8 cellular contexts compared by ENCODE assay signal in the genomic region with DNA sequence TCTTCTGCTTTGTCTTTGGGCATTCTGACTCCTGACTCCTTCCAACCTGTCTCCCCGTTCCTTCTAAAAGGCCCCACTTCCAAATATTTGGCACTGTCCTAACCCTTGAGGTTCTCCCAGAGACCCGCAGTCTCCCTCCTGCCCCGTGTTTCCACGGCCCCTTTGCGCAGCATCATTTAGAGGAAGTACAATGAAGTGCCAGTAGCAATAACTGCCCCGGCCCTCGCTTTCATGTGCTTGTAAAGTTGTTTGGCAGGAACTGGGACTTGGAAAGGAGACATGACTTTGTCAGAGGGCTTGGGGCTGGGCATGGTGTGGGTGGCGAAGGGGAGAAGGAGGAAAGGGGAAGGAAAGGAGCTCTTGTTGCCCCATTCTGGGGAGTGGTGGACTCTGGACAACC. TPM values are rescaled to one million over a fixed set of nuclear protein-coding genes. Genes with fewer than 3 reads are reported as not detected.
A peak's percentile ranks its signal among the peaks of the same experiment; 100 is the strongest.
DNase-seq lines count a peak whose midpoint lies in the region; ATAC-seq, FAIRE-seq and TF ChIP-seq lines count a peak whose summit lies in the region.

No MANE protein-coding gene starts in this region.

- no peaks in the 10 kb centered on the region for H3K27me3 ChIP-seq in DND-41 (ENCODE audit: insufficient read depth, low read length, poor library complexity)
- peaks cover 0 to 11% of the 10 kb centered on the region in 2 experiments for H3K27me3 ChIP-seq in endothelial cell of umbilical vein (ENCODE audit: control insufficient read depth in 2 of 2, insufficient read depth in 2 of 2, low read length in 2 of 2)

- H3K9me3 ChIP-seq in DND-41 (ENCODE audit: insufficient read depth, low read length, severe bottlenecking) (no peaks in the 10 kb centered on the region), endothelial cell of umbilical vein (replicated peaks; ENCODE audit: control insufficient read depth, insufficient read depth, low read length) (no peaks in the 10 kb centered on the region)

- H4K20me1 ChIP-seq in DND-41 (ENCODE audit: insufficient read depth, low read length), result peaks cover 14% of the 10 kb centered on the region; the same call in 1 of the 2 replicates
- H4K20me1 ChIP-seq in endothelial cell of umbilical vein (replicated peaks; ENCODE audit: control insufficient read depth, extremely low read depth, insufficient read depth, low read length), result no peaks in the 10 kb centered on the region

- intact Hi-C loops in endothelial cell of umbilical vein (cut with micrococcal nuclease) (loop anchor here (5.0 kb wide), 1 partner anchor 214 kb away; no protein-coding TSS in a partner anchor), posterior vena cava (cut with DNase I) (no loop called here)

- H3K27ac ChIP-seq in DND-41 (ENCODE audit: low read length) (peak overlapping the region; percentile 87), endothelial cell of umbilical vein (ENCODE audit: insufficient read depth, low read depth, low read length) (no peak overlapping the region)

- CTCF ChIA-PET in endothelial cell of umbilical vein (lab: Charles Lee), result interaction anchor here (1.1 to 3.7 kb wide), 6 partner anchors 9 to 144 kb away, joined by 3 to 20 read pairs (median 5); no protein-coding TSS in a partner anchor

- peaks cover 11% of the 10 kb centered on the region for H3K36me3 ChIP-seq in DND-41 (ENCODE audit: insufficient read depth, low read length)
- no peaks in the 10 kb centered on the region for H3K36me3 ChIP-seq in endothelial cell of umbilical vein (ENCODE audit: control insufficient read depth in 2 of 2, extremely low read depth in 1 of 2, insufficient read depth in 2 of 2, low read length in 2 of 2)

- no TSS peak for BruUV-seq in endothelial cell of umbilical vein (replicated peaks; lab: Mats Ljungman, UMichigan)

- FAIRE-seq in endothelial cell of umbilical vein (lab: Jason Lieb, UNC), result no peak

- dilution Hi-C loops in endothelial cell of umbilical vein (cut with MboI; ENCODE audit: extremely low pct_ligation_motif_present, low sequenced_read_pairs), result no loop called here

- peak overlapping the region; percentile 92 for H3K4me2 ChIP-seq in DND-41 (ENCODE audit: insufficient read depth, low read length)
- peak overlapping the region; percentile 50 for H3K4me2 ChIP-seq in endothelial cell of umbilical vein (ENCODE audit: insufficient read depth, low read length)

- peaks cover 79% of the 10 kb centered on the region for H3K4me1 ChIP-seq in DND-41 (ENCODE audit: insufficient read depth, low read length)
- H3K4me1 ChIP-seq in endothelial cell of umbilical vein (ENCODE audit: control insufficient read depth, extremely low read depth, insufficient read depth, low read length), result peaks cover 30% of the 10 kb centered on the region

- H3K4me3 ChIP-seq in DND-41 (ENCODE audit: low read depth in 1 of 2, low read length in 2 of 2) (peak overlapping the region in 1 of 2 experiments; percentile 89; a peak in 2 of 4 replicates), endothelial cell of umbilical vein (replicated peaks in 1 of 3; ENCODE audit: insufficient read depth in 1 of 3, low read depth in 1 of 3, low read length in 3 of 3) (peak overlapping the region in 1 of 3 experiments; percentile 20)

- DNase-seq in DND-41 (no peak), SKM-1 (lab: John Stamatoyannopoulos, UW; ENCODE audit: unreplicated experiment) (peak; percentile 77), endothelial cell of umbilical vein (ENCODE audit: low read depth, low spot score) (no peak), posterior vena cava (ENCODE audit: low spot score) (peak; percentile 91), NCI-H2196 treated with DMSO at 0.1 percent for 48 hours (lab: John Stamatoyannopoulos, UW; ENCODE audit: unreplicated experiment) (no peak), SHP77 treated with DMSO at 0.1 percent for 48 hours (lab: John Stamatoyannopoulos, UW) (no peak)

- no peaks in the 10 kb centered on the region for H3K9me1 ChIP-seq in endothelial cell of umbilical vein (replicated peaks; ENCODE audit: control insufficient read depth, extremely low read depth, insufficient read depth, low read length)

- H2AFZ ChIP-seq in DND-41 (ENCODE audit: low read depth, low read length), result no peak overlapping the region
- H2AFZ ChIP-seq in endothelial cell of umbilical vein (ENCODE audit: low read depth, low read length), result no peak overlapping the region

- H3K79me2 ChIP-seq in DND-41 (ENCODE audit: insufficient read depth, low read length), result peaks cover 75% of the 10 kb centered on the region
- H3K79me2 ChIP-seq in endothelial cell of umbilical vein (ENCODE audit: control insufficient read depth, insufficient read depth, low read length), result peaks cover 79% of the 10 kb centered on the region

- H3K9ac ChIP-seq in DND-41 (ENCODE audit: low read depth, low read length) (peak overlapping the region; percentile 88), endothelial cell of umbilical vein (replicated peaks; ENCODE audit: extremely low read depth, insufficient read depth, low read length) (no peak overlapping the region)

- POLR2A ChIA-PET in endothelial cell of umbilical vein (lab: Charles Lee), result no interaction called here

- ATAC-seq in DND-41 (ENCODE audit: insufficient read depth, low read depth), result no peak
- no peak for ATAC-seq in HG03460 (IDR thresholded peaks at IDR 0.05; ENCODE audit: unreplicated experiment)
- no peak for ATAC-seq in HG03108 (IDR thresholded peaks at IDR 0.05; ENCODE audit: unreplicated experiment)

- TF ChIP-seq CTCF in DND-41 (IDR thresholded peaks at IDR 0.05; ENCODE audit: borderline replicate concordance, extremely low read depth, low read length, poor library complexity, severe bottlenecking) (no peak), endothelial cell of umbilical vein (IDR thresholded peaks at IDR 0.05; ENCODE audit: extremely low read depth in 1 of 2, insufficient read depth in 1 of 2, low read depth in 1 of 2, low read length in 2 of 2) (no peak)

- no peak for TF ChIP-seq POLR2A in endothelial cell of umbilical vein (IDR thresholded peaks at IDR 0.05; ENCODE audit: low read depth, low read length)

TF ChIP-seq in endothelial cell of umbilical vein, 7 proteins besides CTCF, POLR2A, EP300 and RAD21:
- no peak for TF ChIP-seq GATA2 (IDR thresholded peaks at IDR 0.05; ENCODE audit: insufficient read depth, insufficient read length, low read depth, low read length)
- TF ChIP-seq MYC (IDR thresholded peaks at IDR 0.05; ENCODE audit: low read depth, low read length), result no peak
- no peak for TF ChIP-seq FOS (IDR thresholded peaks at IDR 0.05; ENCODE audit: borderline replicate concordance, insufficient read depth, low read length)
- TF ChIP-seq, protein P1, sequence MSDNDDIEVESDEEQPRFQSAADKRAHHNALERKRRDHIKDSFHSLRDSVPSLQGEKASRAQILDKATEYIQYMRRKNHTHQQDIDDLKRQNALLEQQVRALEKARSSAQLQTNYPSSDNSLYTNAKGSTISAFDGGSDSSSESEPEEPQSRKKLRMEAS (IDR thresholded peaks at IDR 0.05; ENCODE audit: insufficient read depth, insufficient read length), result no peak
- no peak for TF ChIP-seq POLR2AphosphoS5 (IDR thresholded peaks at IDR 0.05; ENCODE audit: insufficient read depth, low read depth, low read length)
- no peak for TF ChIP-seq JUN (IDR thresholded peaks at IDR 0.05; ENCODE audit: borderline replicate concordance, insufficient read depth, insufficient read length, low read depth)
- no peak for TF ChIP-seq EZH2 (IDR thresholded peaks at IDR 0.05; ENCODE audit: borderline replicate concordance, low read depth, low read length, severe bottlenecking)
TF ChIP-seq in endothelial cell of umbilical vein: peak in this region for 0.

RNA-seq across cellular contexts. Expression of gene CD44, which starts 2.6 kb away (rescaled TPM):
- total RNA-seq in endothelial cell of umbilical vein, result 26.3 and 68.3 TPM in 2 replicates
- polyA plus RNA-seq in endothelial cell of umbilical vein, result 25.5 and 27.5 TPM in 2 replicates
- polyA plus RNA-seq in endothelial cell of umbilical vein (2011; cell fraction: cytosol; rRNA removed), result 42.8 and 46.3 TPM in 2 replicates
- polyA plus RNA-seq in endothelial cell of umbilical vein (2011; cell fraction: nucleus; rRNA removed), result 27.3 and 33.4 TPM in 2 replicates
- polyA plus RNA-seq in endothelial cell of umbilical vein (2012), result 458 and 487 TPM in 2 replicates
- 41.8 and 46.8 TPM in 2 replicates for polyA minus RNA-seq in endothelial cell of umbilical vein
- polyA minus RNA-seq in endothelial cell of umbilical vein (2011; cell fraction: cytosol; rRNA and poly(A)+ RNA removed), result 191 TPM
- polyA minus RNA-seq in endothelial cell of umbilical vein (2011; cell fraction: nucleus; rRNA and poly(A)+ RNA removed), result 28.1 and 51.4 TPM in 2 replicates
- 100 to 1,000 TPM; 219 to 562 TPM for total RNA-seq in posterior vena cava

Comparison
In these comparisons a context has a peak if more than half of its experiments do, and no peak if none do; other contexts are left out.
1. DNase-seq: peak in SKM-1 (single experiment) and posterior vena cava (single experiment); none in DND-41 (single experiment), endothelial cell of umbilical vein (single experiment), NCI-H2196 treated with DMSO at 0.1 percent for 48 hours (single experiment) and SHP77 treated with DMSO at 0.1 percent for 48 hours (single experiment).